In the genomic region with DNA sequence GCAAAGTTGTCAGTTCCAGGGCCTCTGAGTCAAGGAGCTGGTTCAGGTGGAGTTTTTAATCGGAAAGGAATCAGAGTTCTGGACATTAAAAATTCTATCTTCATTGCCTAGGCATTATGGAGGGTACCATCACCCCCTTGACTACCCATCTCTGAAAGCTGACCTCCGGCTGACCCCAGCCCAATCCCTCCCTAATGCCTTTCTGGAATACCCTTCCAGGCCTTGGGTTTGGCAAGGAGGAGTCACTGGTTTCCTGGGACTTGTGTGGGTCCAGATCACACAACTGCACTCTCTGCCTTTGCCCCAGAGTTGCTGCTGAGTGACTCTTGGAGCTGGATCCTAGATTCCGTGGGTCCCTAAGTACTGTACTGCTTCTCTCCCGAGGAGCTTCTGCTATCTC, we compare ENCODE assay signal across 19 cellular contexts. TPM values are rescaled to one million over a fixed set of nuclear protein-coding genes. Genes with fewer than 3 reads are reported as not detected.
DNase-seq lines count a peak whose midpoint lies in the region; ATAC-seq and TF ChIP-seq lines count a peak whose summit lies in the region.
"Had no signal": no experiment of that assay in that cellular context is flagged by ENCODE, and none has a peak within 500 bp of the region (broad histone marks: within the 10 kb centered on the region; RNA-seq: fewer than 3 reads in every experiment).

No MANE protein-coding gene starts in this region.

- H4K20me1 ChIP-seq in PC-3 (ENCODE audit: low read length) (no peaks in the 10 kb centered on the region), PC-9 (ENCODE audit: insufficient read depth) (no peaks in the 10 kb centered on the region)

- H3K36me3 Mint-ChIP-seq in activated CD4-positive, alpha-beta T cell treated with anti-CD3 and anti-CD28 coated beads, Interleukin-2, amount 10 ng/mL, durations not matched to agents 24 days and 14 days (ENCODE audit: low read depth) = peaks cover 4% of the 10 kb centered on the region
- H3K36me3 Mint-ChIP-seq in activated CD4-positive, alpha-beta T cell treated with anti-CD3 and anti-CD28 coated beads, Interleukin-2, amount 10 ng/mL, durations not matched to agents 7 days and 5 days (ENCODE audit: low read depth) = peaks cover 3% of the 10 kb centered on the region
- H3K36me3 Mint-ChIP-seq: stimulated activated memory B cell treated with anti-CD40 and anti-IgM and Interleukin-4, amounts not matched to agents 10 μg/mL and 1 μg/mL and 100 μg/mL, for 72 hours had no signal

- H3K27ac Mint-ChIP-seq in activated CD4-positive, alpha-beta T cell treated with anti-CD3 and anti-CD28 coated beads, Interleukin-2, amount 10 ng/mL, durations not matched to agents 24 days and 14 days = no peak overlapping the region
- no peak overlapping the region for H3K27ac Mint-ChIP-seq in activated CD4-positive, alpha-beta T cell treated with anti-CD3 and anti-CD28 coated beads, Interleukin-2, amount 10 ng/mL, durations not matched to agents 7 days and 5 days
- H3K27ac Mint-ChIP-seq: CD14-positive monocyte; stimulated activated memory B cell treated with anti-CD40 and anti-IgM and Interleukin-4, amounts not matched to agents 10 μg/mL and 1 μg/mL and 100 μg/mL, for 72 hours had no signal

- H3K9me2 ChIP-seq in PC-3 (replicated peaks; ENCODE audit: low read length) (no peaks in the 10 kb centered on the region), PC-9 (ENCODE audit: insufficient read depth) (no peaks in the 10 kb centered on the region)

- H3K9ac ChIP-seq in PC-3 (ENCODE audit: low read length) (no peak overlapping the region), iPS-15b (ENCODE audit: low read depth, low read length) (no peak overlapping the region)

- no peak for ATAC-seq in PC-3
- ATAC-seq in thoracic aorta (ENCODE audit: insufficient number of reproducible peaks, low FRiP score, low read depth) = no peak
- ATAC-seq: stimulated activated memory B cell treated with anti-CD40 and anti-IgM and Interleukin-4, amounts not matched to agents 10 μg/mL and 1 μg/mL and 100 μg/mL, for 72 hours had no signal

- no peaks in the 10 kb centered on the region for H3K9me3 ChIP-seq in PC-3 (ENCODE audit: low read length)
- H3K9me3 ChIP-seq in iPS-15b (ENCODE audit: control insufficient read depth, insufficient read depth, low read length) = no peaks in the 10 kb centered on the region
- no peaks in the 10 kb centered on the region for H3K9me3 ChIP-seq in thoracic aorta
- no peaks in the 10 kb centered on the region for H3K9me3 ChIP-seq in PC-9 (ENCODE audit: insufficient read depth, low read depth)
- H3K9me3 ChIP-seq: A549, psoas muscle, SJSA1, upper lobe of left lung had no signal

- H3K4me1 Mint-ChIP-seq in activated CD4-positive, alpha-beta T cell treated with anti-CD3 and anti-CD28 coated beads, Interleukin-2, amount 10 ng/mL, durations not matched to agents 24 days and 14 days = peaks cover 32% of the 10 kb centered on the region
- peaks cover 44% of the 10 kb centered on the region for H3K4me1 Mint-ChIP-seq in activated CD4-positive, alpha-beta T cell treated with anti-CD3 and anti-CD28 coated beads, Interleukin-2, amount 10 ng/mL, durations not matched to agents 7 days and 5 days

- peak overlapping the region; percentile 96 for H3K4me2 ChIP-seq in PC-3 (ENCODE audit: low read length)
- H3K4me2 ChIP-seq in PC-9 = no peak overlapping the region

- DNase-seq in activated CD4-positive, alpha-beta T cell treated with anti-CD3 and anti-CD28 coated beads, Interleukin-2, amount 10 ng/mL, durations not matched to agents 24 days and 14 days = peak; percentile 51
- no peak for DNase-seq in activated CD4-positive, alpha-beta T cell treated with anti-CD3 and anti-CD28 coated beads, Interleukin-2, amount 10 ng/mL, durations not matched to agents 7 days and 5 days
- DNase-seq in PC-3 (peak; percentile 32), thoracic aorta (ENCODE audit: low spot score) (no peak), DMS53 (lab: John Stamatoyannopoulos, UW) (no peak), DMS114 treated with DMSO at 0.1 percent for 48 hours (lab: John Stamatoyannopoulos, UW; ENCODE audit: unreplicated experiment) (no peak), PC-9 (no peak)
- DNase-seq: activated gamma-delta T cell treated with Interleukin-2 at 50 U/mL for 16 hours, anterior cingulate cortex, DMS79 treated with DMSO at 0.1 percent for 48 hours, NCI-H146, psoas muscle, upper lobe of left lung had no signal

- no peaks in the 10 kb centered on the region for H3K9me3 Mint-ChIP-seq in activated CD4-positive, alpha-beta T cell treated with anti-CD3 and anti-CD28 coated beads, Interleukin-2, amount 10 ng/mL, durations not matched to agents 24 days and 14 days
- peaks cover 2% of the 10 kb centered on the region for H3K9me3 Mint-ChIP-seq in activated CD4-positive, alpha-beta T cell treated with anti-CD3 and anti-CD28 coated beads, Interleukin-2, amount 10 ng/mL, durations not matched to agents 7 days and 5 days
- H3K9me3 Mint-ChIP-seq: stimulated activated memory B cell treated with anti-CD40 and anti-IgM and Interleukin-4, amounts not matched to agents 10 μg/mL and 1 μg/mL and 100 μg/mL, for 72 hours had no signal

- H3K79me2 ChIP-seq in PC-3 (ENCODE audit: low read length) (peaks cover 38% of the 10 kb centered on the region), PC-9 (ENCODE audit: low read depth) (peaks cover 23% of the 10 kb centered on the region)

- H3K27ac ChIP-seq in PC-3 (ENCODE audit: low read length) (no peak overlapping the region), thoracic aorta (peak overlapping the region; percentile 88 to 89), PC-9 (no peak overlapping the region)
- H3K27ac ChIP-seq: psoas muscle, SJSA1 had no signal

- BruUV-seq in PC-3 (replicated peaks; lab: Mats Ljungman, UMichigan) (no TSS peak), PC-9 (replicated peaks; lab: Mats Ljungman, UMichigan) (no TSS peak)

- intact Hi-C loops in activated CD4-positive, alpha-beta T cell treated with anti-CD3 and anti-CD28 coated beads, Interleukin-2, amount 10 ng/mL, durations not matched to agents 24 days and 14 days (cut with micrococcal nuclease) = loop anchor here (10.0 kb wide), 1 partner anchor 1815 kb away; a partner anchor contains a TSS
- intact Hi-C loops in PC-3 (cut with micrococcal nuclease) = loop anchor here (5.0 kb wide), 1 partner anchor 52 kb away; no protein-coding TSS in a partner anchor
- intact Hi-C loops in PC-9 (cut with micrococcal nuclease; ENCODE audit: unreplicated experiment) = no loop called here

- peak overlapping the region; percentile 73; the same call in 1 of the 2 replicates for H3K4me3 ChIP-seq in PC-3 (ENCODE audit: low read length)
- peak overlapping the region; percentile 72 for H3K4me3 ChIP-seq in iPS-15b (ENCODE audit: low read depth, low read length)
- peak overlapping the region; percentile 95 for H3K4me3 ChIP-seq in thoracic aorta
- H3K4me3 ChIP-seq in PC-9 = no peak overlapping the region

- TF ChIP-seq CTCF in PC-3 (conservative IDR thresholded peaks at IDR 0.05; ENCODE audit: low read depth, low read length) = no peak
- no peak for TF ChIP-seq CTCF in thoracic aorta (IDR thresholded peaks at IDR 0.05)
- TF ChIP-seq CTCF in PC-9 (conservative IDR thresholded peaks at IDR 0.05) = no peak

- H2AFZ ChIP-seq in PC-3 (ENCODE audit: low read length) = peak overlapping the region; percentile 96
- no peak overlapping the region for H2AFZ ChIP-seq in PC-9

- no peaks in the 10 kb centered on the region for H3F3A ChIP-seq in PC-3 (ENCODE audit: low read length, unreplicated experiment)
- H3F3A ChIP-seq in PC-9 (ENCODE audit: insufficient read depth, low read depth) = peaks cover 15% of the 10 kb centered on the region; the same call in 1 of the 2 replicates

- no peaks in the 10 kb centered on the region for H3K27me3 ChIP-seq in PC-3 (ENCODE audit: low read length)
- peaks cover 97% of the 10 kb centered on the region for H3K27me3 ChIP-seq in iPS-15b (ENCODE audit: control insufficient read depth, insufficient read depth, low read length)
- H3K27me3 ChIP-seq in thoracic aorta (replicated peaks; ENCODE audit: insufficient read depth) = no peaks in the 10 kb centered on the region
- H3K27me3 ChIP-seq in PC-9 (ENCODE audit: insufficient read depth, low read depth) = no peaks in the 10 kb centered on the region
- H3K27me3 ChIP-seq: SJSA1 had no signal

- H3K4me1 ChIP-seq in PC-3 (ENCODE audit: insufficient read depth, low read length) (peaks cover 32% of the 10 kb centered on the region), iPS-15b (ENCODE audit: control insufficient read depth, insufficient read depth, low read length) (peaks cover 13% of the 10 kb centered on the region), thoracic aorta (ENCODE audit: control insufficient read depth in 1 of 2, low read depth in 2 of 2) (peaks cover 6 to 43% of the 10 kb centered on the region in 2 donors), PC-9 (replicated peaks; ENCODE audit: insufficient read depth) (peaks cover 13% of the 10 kb centered on the region; the same call in 1 of the 2 replicates)

- no peak overlapping the region for H3K4me3 Mint-ChIP-seq in activated CD4-positive, alpha-beta T cell treated with anti-CD3 and anti-CD28 coated beads, Interleukin-2, amount 10 ng/mL, durations not matched to agents 24 days and 14 days
- no peak overlapping the region for H3K4me3 Mint-ChIP-seq in activated CD4-positive, alpha-beta T cell treated with anti-CD3 and anti-CD28 coated beads, Interleukin-2, amount 10 ng/mL, durations not matched to agents 7 days and 5 days

- H3K27me3 Mint-ChIP-seq in activated CD4-positive, alpha-beta T cell treated with anti-CD3 and anti-CD28 coated beads, Interleukin-2, amount 10 ng/mL, durations not matched to agents 24 days and 14 days = peaks cover 96% of the 10 kb centered on the region
- H3K27me3 Mint-ChIP-seq in activated CD4-positive, alpha-beta T cell treated with anti-CD3 and anti-CD28 coated beads, Interleukin-2, amount 10 ng/mL, durations not matched to agents 7 days and 5 days = peaks cover 95% of the 10 kb centered on the region

- CTCF ChIA-PET in activated CD4-positive, alpha-beta T cell treated with anti-CD3 and anti-CD28 coated beads, Interleukin-2, amount 10 ng/mL, durations not matched to agents 7 days and 5 days (lab: Charles Lee) = interaction anchor here (1.5 to 4.3 kb wide), 3 partner anchors 9 to 11 kb away, joined by 3 to 15 read pairs (median 5); no protein-coding TSS in a partner anchor
- CTCF ChIA-PET in PC-3 (lab: Charles Lee) = no interaction called here
- CTCF ChIA-PET in PC-9 (lab: Charles Lee) = interaction anchor here (0.6 kb wide), 1 partner anchor 944 kb away, joined by 7 read pairs; no protein-coding TSS in a partner anchor

- POLR2A ChIA-PET in activated CD4-positive, alpha-beta T cell treated with anti-CD3 and anti-CD28 coated beads, Interleukin-2, amount 10 ng/mL, durations not matched to agents 7 days and 5 days (lab: Charles Lee) = no interaction called here
- POLR2A ChIA-PET in PC-3 (lab: Charles Lee; ENCODE audit: unreplicated experiment) = interaction anchor here (0.6 kb wide), 1 partner anchor 840 kb away, joined by 3 read pairs; no protein-coding TSS in a partner anchor
- POLR2A ChIA-PET in PC-9 (lab: Charles Lee; ENCODE audit: unreplicated experiment) = no interaction called here

- H3K36me3 ChIP-seq in PC-3 (ENCODE audit: low read depth, low read length) = no peaks in the 10 kb centered on the region
- no peaks in the 10 kb centered on the region for H3K36me3 ChIP-seq in iPS-15b (ENCODE audit: control insufficient read depth, insufficient read depth, low read length)
- no peaks in the 10 kb centered on the region for H3K36me3 ChIP-seq in thoracic aorta
- no peaks in the 10 kb centered on the region for H3K36me3 ChIP-seq in PC-9 (ENCODE audit: low read depth)
- H3K36me3 ChIP-seq: SJSA1, upper lobe of left lung had no signal

RNA-seq across cellular contexts. Expression of a gene that starts 1.0 kb away (rescaled TPM):
- not detected in 2 replicates for total RNA-seq in activated CD4-positive, alpha-beta T cell treated with anti-CD3 and anti-CD28 coated beads, Interleukin-2, amount 10 ng/mL, durations not matched to agents 24 days and 14 days
- total RNA-seq in activated CD4-positive, alpha-beta T cell treated with anti-CD3 and anti-CD28 coated beads, Interleukin-2, amount 10 ng/mL, durations not matched to agents 7 days and 5 days = not detected
- total RNA-seq in PC-3 (2014; rRNA removed) (30.6 and 33.5 TPM in 2 replicates), thoracic aorta (100 to 1,000 TPM in 1 of 2 donors, 10 to 100 TPM in 1; 90.7 to 180 TPM), PC-9 (2021) (6.4 and 6.9 TPM in 2 replicates)
- total RNA-seq: HT1080 had no signal

Comparison
In these comparisons a context has a peak if more than half of its experiments do, and no peak if none do; other contexts are left out.
1. DNase-seq: peak in activated CD4-positive, alpha-beta T cell treated with anti-CD3 and anti-CD28 coated beads, Interleukin-2, amount 10 ng/mL, durations not matched to agents 24 days and 14 days (single experiment) and PC-3 (single experiment); none in activated CD4-positive, alpha-beta T cell treated with anti-CD3 and anti-CD28 coated beads, Interleukin-2, amount 10 ng/mL, durations not matched to agents 7 days and 5 days (single experiment), thoracic aorta (single experiment), DMS53 (single experiment), DMS114 treated with DMSO at 0.1 percent for 48 hours (single experiment) and PC-9 (0 of 2).
2. H3K27ac ChIP-seq: peak in thoracic aorta (2 of 2); none in PC-3 (single experiment) and PC-9 (single experiment).